In the genomic region with DNA sequence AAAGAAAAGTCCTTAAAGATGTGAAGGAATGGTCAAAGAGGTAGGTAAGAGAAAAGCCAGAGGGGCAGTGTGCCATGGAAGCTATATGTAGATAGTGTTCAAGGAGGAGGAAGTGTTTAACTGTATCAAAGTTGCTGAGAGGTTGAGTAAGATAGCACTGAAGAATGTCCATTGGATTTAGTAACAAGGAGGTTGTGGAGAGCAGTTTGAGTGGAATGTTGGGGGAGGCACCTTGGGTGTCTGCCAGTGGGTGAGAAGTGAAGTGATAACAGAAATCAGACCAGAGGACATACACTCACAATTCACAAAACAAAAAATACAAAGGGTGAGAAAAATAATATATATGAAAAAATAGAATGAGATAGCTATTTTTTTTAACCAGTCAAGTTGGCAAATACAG, we compare ENCODE assay signal across 22 cellular contexts.
DNase-seq lines count a peak whose midpoint lies in the region; ATAC-seq, FAIRE-seq and TF ChIP-seq lines count a peak whose summit lies in the region.
"Had no signal": no experiment of that assay in that cellular context is flagged by ENCODE, and none has a peak within 500 bp of the region (broad histone marks: within the 10 kb centered on the region; RNA-seq: fewer than 3 reads in every experiment).

No MANE protein-coding gene starts in this region.

- H3K79me1 ChIP-seq in mesendoderm (ENCODE audit: low read length): no peaks in the 10 kb centered on the region

- H4K20me1 ChIP-seq in astrocyte (ENCODE audit: insufficient read depth, low read length): no peaks in the 10 kb centered on the region

- H3K27me3 ChIP-seq in astrocyte (ENCODE audit: insufficient read depth, low read length) (no peaks in the 10 kb centered on the region), mesendoderm (ENCODE audit: insufficient read depth, low read length, poor library complexity) (no peaks in the 10 kb centered on the region), testis (no peaks in the 10 kb centered on the region)
- H3K27me3 ChIP-seq: BE2C had no signal

- no peak for TF ChIP-seq CTCF in astrocyte (IDR thresholded peaks at IDR 0.05; ENCODE audit: insufficient read depth, low read depth, low read length)
- no peak for TF ChIP-seq CTCF in testis (IDR thresholded peaks at IDR 0.05)

- H3K79me2 ChIP-seq in astrocyte (ENCODE audit: insufficient read depth, low read length) (no peaks in the 10 kb centered on the region), mesendoderm (ENCODE audit: control insufficient read depth, insufficient read depth, low read length) (no peaks in the 10 kb centered on the region)

- no peak overlapping the region for H2AFZ ChIP-seq in astrocyte (ENCODE audit: low read depth, low read length)

- no peak overlapping the region for H3K4me3 Mint-ChIP-seq in astrocyte (ENCODE audit: unreplicated experiment)

- no peaks in the 10 kb centered on the region for H3K27me3 Mint-ChIP-seq in astrocyte (ENCODE audit: low read depth, unreplicated experiment)

- H3K4me3 ChIP-seq in astrocyte (ENCODE audit: insufficient read depth, low read depth, low read length): no peak overlapping the region
- H3K4me3 ChIP-seq in mesendoderm (ENCODE audit: low read length): no peak overlapping the region
- H3K4me3 ChIP-seq in testis: no peak overlapping the region
- H3K4me3 ChIP-seq: A549 had no signal

- no peak overlapping the region for H2BK120ac ChIP-seq in mesendoderm (ENCODE audit: low read depth, low read length)

- no peak for TF ChIP-seq POLR2A in testis (IDR thresholded peaks at IDR 0.05)

- H3K9ac ChIP-seq in astrocyte (ENCODE audit: low read length) (no peak overlapping the region), mesendoderm (ENCODE audit: low read length) (no peak overlapping the region)
- H3K9ac ChIP-seq: KMS-11 had no signal

- DNase-seq in HS-5 (ENCODE audit: low read depth) (peak; percentile 11), astrocyte (ENCODE audit: low read depth) (peak; percentile 38), mesendoderm (peak; percentile 10), testis (peak; percentile 37), NCI-H1092 treated with DMSO at 0.1 percent for 48 hours (lab: John Stamatoyannopoulos, UW) (no peak)
- DNase-seq: BE2C, EL, GF-D8, GOT3, HCEC 1CT, IMR-90, NCI-H1694, NCI-H2081, NCI-H2171, NCI-H446, NCI-H526, Right ventricle myocardium superior had no signal

- H3K4me1 ChIP-seq in astrocyte (ENCODE audit: insufficient read depth, low read length): no peaks in the 10 kb centered on the region
- H3K4me1 ChIP-seq in mesendoderm (ENCODE audit: control insufficient read depth, low read depth, low read length): no peaks in the 10 kb centered on the region
- H3K4me1 ChIP-seq in testis: no peaks in the 10 kb centered on the region
- H3K4me1 ChIP-seq: A549, BE2C had no signal

- peak; percentile 66 for FAIRE-seq in astrocyte (lab: Jason Lieb, UNC)
- FAIRE-seq: A549, D721Med had no signal

- H3K18ac ChIP-seq in mesendoderm (ENCODE audit: low read length): no peak overlapping the region

- no peaks in the 10 kb centered on the region for H3K9me3 Mint-ChIP-seq in astrocyte (ENCODE audit: unreplicated experiment)

- H3K4me2 ChIP-seq in astrocyte (ENCODE audit: low read length) (no peak overlapping the region), mesendoderm (ENCODE audit: low read length) (no peak overlapping the region)
- H3K4me2 ChIP-seq: A549, KMS-11 had no signal

- no peak overlapping the region for H2BK5ac ChIP-seq in mesendoderm (ENCODE audit: low read length)

- no peaks in the 10 kb centered on the region for H3K9me3 ChIP-seq in astrocyte (ENCODE audit: insufficient read depth, low read depth, low read length)
- H3K9me3 ChIP-seq in testis: no peaks in the 10 kb centered on the region
- H3K9me3 ChIP-seq: A549, BE2C had no signal

- peaks cover 8% of the 10 kb centered on the region for H3K4me1 Mint-ChIP-seq in astrocyte (ENCODE audit: low read depth, unreplicated experiment)

- no peak overlapping the region for H3K4ac ChIP-seq in mesendoderm (ENCODE audit: low read depth, low read length)

- H3K36me3 Mint-ChIP-seq in astrocyte (ENCODE audit: low read depth, unreplicated experiment): no peaks in the 10 kb centered on the region

- H3K56ac ChIP-seq in mesendoderm (ENCODE audit: low read length): no peak overlapping the region

- ATAC-seq in GM19351 (IDR thresholded peaks at IDR 0.05; ENCODE audit: unreplicated experiment) (no peak), GM18502 (IDR thresholded peaks at IDR 0.05; ENCODE audit: poor library complexity, unreplicated experiment) (no peak)
- ATAC-seq: A549 had no signal

- H2BK15ac ChIP-seq in mesendoderm (replicated peaks; ENCODE audit: low read depth): no peak overlapping the region

- no peaks in the 10 kb centered on the region for H3K36me3 ChIP-seq in astrocyte (ENCODE audit: insufficient read depth, low read length)
- no peaks in the 10 kb centered on the region for H3K36me3 ChIP-seq in mesendoderm (ENCODE audit: control insufficient read depth, insufficient read depth, low read length)
- no peaks in the 10 kb centered on the region for H3K36me3 ChIP-seq in testis (ENCODE audit: low read depth, missing control alignments)
- H3K36me3 ChIP-seq: BE2C had no signal

- no peak overlapping the region for H3K23ac ChIP-seq in mesendoderm (ENCODE audit: low read length)

- no peak overlapping the region for H4K8ac ChIP-seq in mesendoderm (ENCODE audit: low read depth, low read length)

- H3K27ac ChIP-seq in astrocyte (ENCODE audit: low read depth, low read length): no peak overlapping the region
- no peak overlapping the region for H3K27ac ChIP-seq in mesendoderm (ENCODE audit: low read depth, low read length)
- no peak overlapping the region for H3K27ac ChIP-seq in testis
- H3K27ac ChIP-seq: A549, KMS-11 had no signal

- no peak overlapping the region for H4K5ac ChIP-seq in mesendoderm (ENCODE audit: low read length)

- H3K27ac Mint-ChIP-seq in astrocyte (ENCODE audit: unreplicated experiment): peak overlapping the region; percentile 84

- no peak overlapping the region for H2AK5ac ChIP-seq in mesendoderm (ENCODE audit: low read length)

- intact Hi-C loops in testis (cut with DNase I; ENCODE audit: low total_unique reads): no loop called here
